Comparison of ENCODE assay signal across 13 cellular contexts in the genomic region with DNA sequence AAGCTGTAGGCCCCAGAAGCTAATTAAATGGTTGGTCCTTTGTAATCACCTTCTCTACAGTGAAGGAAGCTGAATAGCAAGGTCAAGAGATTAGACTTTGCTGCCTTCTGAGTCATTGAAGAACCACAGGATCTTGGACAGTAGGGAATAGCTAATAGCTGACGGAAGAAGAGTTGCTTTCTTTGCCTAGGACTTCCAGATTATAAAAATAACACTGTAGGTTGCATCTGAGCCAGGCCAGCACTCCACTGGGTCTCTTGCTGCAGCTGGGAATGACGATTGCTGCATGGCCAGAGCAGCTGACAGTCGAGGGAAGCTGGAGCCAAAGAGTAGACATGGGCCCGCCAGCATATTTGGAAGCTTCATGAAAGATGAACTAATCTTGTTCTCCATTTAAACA.
DNase-seq lines count a peak whose midpoint lies in the region; ATAC-seq and TF ChIP-seq lines count a peak whose summit lies in the region.
"Had no signal": no experiment of that assay in that cellular context is flagged by ENCODE, and none has a peak within 500 bp of the region (broad histone marks: within the 10 kb centered on the region; RNA-seq: fewer than 3 reads in every experiment).

No MANE protein-coding gene starts in this region.

- TF ChIP-seq CTCF in fibroblast of villous mesenchyme (IDR thresholded peaks at IDR 0.05; ENCODE audit: insufficient read depth, low read depth, low read length): no peak

- WGBS in neuronal stem cell (ENCODE audit: extremely low coverage in 2 of 2, insufficient read length in 2 of 2, insufficient replicate concordance in 1 of 2), 2 donors: no CpG with 5 or more reads among the region's 4 CpGs

- no peaks in the 10 kb centered on the region for H3K36me3 ChIP-seq in neuronal stem cell (replicated peaks in 1 of 2; ENCODE audit: control insufficient read depth in 2 of 2, insufficient read depth in 2 of 2, low read length in 2 of 2)

- no peak overlapping the region for H2AK5ac ChIP-seq in neuronal stem cell (ENCODE audit: low read depth, low read length)

- peaks cover 2% of the 10 kb centered on the region for H3K9me3 Mint-ChIP-seq in natural killer cell treated with Interleukin-12 subunit alpha and Interleukin-12 subunit beta and Interleukin-15 and Interleukin-18, amount 100 ng/mL, for 72 hours

- H2BK120ac ChIP-seq in neuronal stem cell (ENCODE audit: low read depth, low read length): no peak overlapping the region

- ATAC-seq in natural killer cell treated with Interleukin-12 subunit alpha and Interleukin-12 subunit beta and Interleukin-15 and Interleukin-18, amount 100 ng/mL, for 72 hours: no peak
- ATAC-seq in GM21529 (IDR thresholded peaks at IDR 0.05; ENCODE audit: unreplicated experiment) (no peak), HG02610 (IDR thresholded peaks at IDR 0.05; ENCODE audit: unreplicated experiment) (no peak)

- H3K27ac Mint-ChIP-seq in natural killer cell treated with Interleukin-12 subunit alpha and Interleukin-12 subunit beta and Interleukin-15 and Interleukin-18, amount 100 ng/mL, for 72 hours: no peak overlapping the region
- H3K27ac Mint-ChIP-seq: activated naive CD8-positive, alpha-beta T cell had no signal

- no peaks in the 10 kb centered on the region for H3K9me3 ChIP-seq in neuronal stem cell (replicated peaks in 1 of 2; ENCODE audit: control insufficient read depth in 2 of 2, insufficient read depth in 1 of 2, low read depth in 1 of 2, low read length in 2 of 2)

- no peak overlapping the region for H2BK12ac ChIP-seq in neuronal stem cell (ENCODE audit: low read length)

- H3K4me1 Mint-ChIP-seq in natural killer cell treated with Interleukin-12 subunit alpha and Interleukin-12 subunit beta and Interleukin-15 and Interleukin-18, amount 100 ng/mL, for 72 hours (ENCODE audit: low read depth in 2 of 2): no peaks in the 10 kb centered on the region

- peaks cover 0 to 3% of the 10 kb centered on the region in 2 donors for H3K4me1 ChIP-seq in neuronal stem cell (ENCODE audit: control insufficient read depth in 2 of 2, insufficient read depth in 1 of 2, low read depth in 1 of 2, low read length in 2 of 2)

- no peak overlapping the region for H4K91ac ChIP-seq in neuronal stem cell (ENCODE audit: low read depth, low read length, poor library complexity)

- no peak overlapping the region for H3K9ac ChIP-seq in neuronal stem cell (ENCODE audit: low read depth, low read length, poor library complexity)
- H3K9ac ChIP-seq: KMS-11 had no signal

- H3K27me3 ChIP-seq in neuronal stem cell (ENCODE audit: control insufficient read depth in 3 of 3, insufficient read depth in 3 of 3, low read depth in 1 of 3, low read length in 3 of 3): peaks cover 0 to 3% (median 0%) of the 10 kb centered on the region in 3 experiments
- H3K27me3 ChIP-seq: dorsolateral prefrontal cortex had no signal

- H3K27me3 Mint-ChIP-seq in natural killer cell treated with Interleukin-12 subunit alpha and Interleukin-12 subunit beta and Interleukin-15 and Interleukin-18, amount 100 ng/mL, for 72 hours: peaks cover 4 to 28% of the 10 kb centered on the region in 2 donors

- H2BK5ac ChIP-seq in neuronal stem cell (ENCODE audit: low read length): no peak overlapping the region

- no peaks in the 10 kb centered on the region for H3K36me3 Mint-ChIP-seq in natural killer cell treated with Interleukin-12 subunit alpha and Interleukin-12 subunit beta and Interleukin-15 and Interleukin-18, amount 100 ng/mL, for 72 hours
- H3K36me3 Mint-ChIP-seq: activated naive CD8-positive, alpha-beta T cell had no signal

- peak; percentile 22 for DNase-seq in NCI-H146 (lab: John Stamatoyannopoulos, UW)
- no peak for DNase-seq in NCI-H146 treated with DMSO at 0.1 percent for 48 hours (lab: John Stamatoyannopoulos, UW; ENCODE audit: unreplicated experiment)
- DNase-seq in fibroblast of villous mesenchyme (ENCODE audit: low read depth): peak; percentile 24
- peak; percentile 47 for DNase-seq in mucosa of gallbladder (ENCODE audit: low spot score)
- DNase-seq in neuronal stem cell (ENCODE audit: low spot score): no peak
- DNase-seq in natural killer cell treated with Interleukin-12 subunit alpha and Interleukin-12 subunit beta and Interleukin-15 and Interleukin-18, amount 100 ng/mL, for 72 hours (ENCODE audit: low spot score): no peak
- DNase-seq: 8988T, T-helper 9 cell had no signal

- no peak overlapping the region for H3K23ac ChIP-seq in neuronal stem cell (ENCODE audit: low read depth, low read length, poor library complexity)

- H3K27ac ChIP-seq in neuronal stem cell (replicated peaks; ENCODE audit: low read length): no peak overlapping the region
- H3K27ac ChIP-seq: KMS-11 had no signal

- no peak overlapping the region for H3K4me2 ChIP-seq in neuronal stem cell (ENCODE audit: insufficient read depth, low read length, poor library complexity, severe bottlenecking)
- H3K4me2 ChIP-seq: KMS-11 had no signal

- no peak overlapping the region for H3K18ac ChIP-seq in neuronal stem cell (ENCODE audit: low read length)

- no peak overlapping the region for H3K14ac ChIP-seq in neuronal stem cell (ENCODE audit: low read length)

- no peak overlapping the region for H2BK15ac ChIP-seq in neuronal stem cell (ENCODE audit: low read length)

- H3K4me3 ChIP-seq in fibroblast of villous mesenchyme (ENCODE audit: low read depth, low read length): no peak overlapping the region
- no peak overlapping the region for H3K4me3 ChIP-seq in neuronal stem cell (ENCODE audit: low read length in 2 of 2)
- H3K4me3 ChIP-seq: dorsolateral prefrontal cortex had no signal

- H3K4ac ChIP-seq in neuronal stem cell (ENCODE audit: low read length): no peak overlapping the region

- H4K8ac ChIP-seq in neuronal stem cell (ENCODE audit: low read depth, low read length): no peak overlapping the region

- H2AFZ ChIP-seq in neuronal stem cell (ENCODE audit: low read length): no peak overlapping the region

- H3K4me3 Mint-ChIP-seq in natural killer cell treated with Interleukin-12 subunit alpha and Interleukin-12 subunit beta and Interleukin-15 and Interleukin-18, amount 100 ng/mL, for 72 hours: no peak overlapping the region
- H3K4me3 Mint-ChIP-seq: activated naive CD8-positive, alpha-beta T cell had no signal

- no peaks in the 10 kb centered on the region for H3K79me1 ChIP-seq in neuronal stem cell (ENCODE audit: low read depth, low read length)

Comparison
In these comparisons a context has a peak if more than half of its experiments do, and no peak if none do; other contexts are left out.
1. DNase-seq: peak in NCI-H146 (single experiment), fibroblast of villous mesenchyme (single experiment) and mucosa of gallbladder (single experiment); none in NCI-H146 treated with DMSO at 0.1 percent for 48 hours (single experiment), neuronal stem cell (single experiment) and natural killer cell treated with Interleukin-12 subunit alpha and Interleukin-12 subunit beta and Interleukin-15 and Interleukin-18, amount 100 ng/mL, for 72 hours (single experiment).